In the genomic region with DNA sequence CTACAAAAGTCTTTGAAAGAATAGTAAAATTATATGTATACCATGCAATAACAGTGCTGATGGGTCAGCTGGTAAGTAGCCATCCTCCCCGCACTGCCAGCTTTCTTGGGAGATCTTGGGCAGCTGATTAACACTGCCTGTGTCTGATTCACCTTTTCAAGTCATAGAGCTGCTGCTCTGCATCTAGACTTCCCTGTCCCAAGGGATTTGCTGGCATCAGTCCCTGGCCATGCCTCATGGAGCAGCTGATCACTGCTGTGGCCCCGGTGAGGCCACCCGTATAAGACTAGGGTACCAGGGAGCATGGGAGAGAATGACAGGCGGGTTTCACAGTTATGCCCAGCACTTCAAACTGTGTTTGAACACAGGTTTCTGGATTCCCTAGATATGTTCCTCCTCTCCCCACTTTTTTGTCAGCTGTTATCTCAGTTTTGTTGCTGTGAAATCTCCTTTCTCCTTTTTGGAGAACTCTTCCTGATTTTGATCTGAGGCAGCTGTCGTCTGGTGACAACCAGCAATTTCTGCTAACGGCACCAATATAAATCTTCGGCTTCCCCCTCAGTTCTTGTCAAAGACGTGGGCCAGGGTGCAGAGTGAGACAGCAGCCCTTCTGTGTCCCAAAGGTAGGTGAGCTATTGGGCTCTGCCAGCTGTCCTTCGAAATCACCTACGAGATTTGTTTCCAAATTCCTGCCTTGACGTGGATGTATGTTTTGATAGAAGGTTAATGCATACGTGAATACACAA, we compare ENCODE assay signal across 15 cellular contexts.
"Had no signal": no experiment of that assay in that cellular context is flagged by ENCODE, and none has a peak within 500 bp of the region (broad histone marks: within the 10 kb centered on the region; RNA-seq: fewer than 3 reads in every experiment).

No MANE protein-coding gene starts in this region.

- H3K27ac ChIP-seq: heart left ventricle, left lung, ovary, skin epidermis, tibial artery, vagina had no signal

- DNase-seq: activated CD4-positive, alpha-beta T cell treated with anti-CD3 and anti-CD28 coated beads, Interleukin-2, amount 50 U/mL, for 4 hours; activated CD4-positive, CD25-positive, alpha-beta regulatory T cell treated with anti-CD3 and anti-CD28 coated beads, Interleukin-2, amount 50 U/mL, for 72 hours; activated gamma-delta T cell treated with Interleukin-2 at 50 U/mL for 16 hours; activated naive CD8-positive, alpha-beta T cell treated with anti-CD3 and anti-CD28 coated beads for 36 hours; activated T-cell treated with anti-CD3 and anti-CD28 coated beads, Interleukin-2, amount 50 U/mL, for 72 hours; anterior cingulate cortex; endodermal cell; erythroblast; heart left ventricle; left lung; nephron progenitor cell; ovary; tibial artery had no signal

- ATAC-seq: activated T-cell treated with anti-CD3 and anti-CD28 coated beads, Interleukin-2, amount 50 U/mL, for 72 hours; heart left ventricle; left lung had no signal

- H3K9me3 ChIP-seq: heart left ventricle, left lung, ovary, tibial artery, vagina had no signal

- H3K4me1 ChIP-seq: heart left ventricle, left lung, tibial artery, vagina had no signal

- H3K27me3 ChIP-seq: ovary, vagina had no signal

- H3K4me3 ChIP-seq: heart left ventricle, left lung, ovary, skin epidermis, tibial artery, vagina had no signal
